ENCODE assay signal across 1 cellular context in genomic region chr17:78174870-78175642, GRCh38.
TF ChIP-seq lines count a peak whose summit lies in the region.

No MANE protein-coding gene starts in this region.

TF ChIP-seq in GM23338, 12 proteins besides CTCF, POLR2A, EP300 and RAD21 (continued from another document):
- TF ChIP-seq ETS1 (IDR thresholded peaks at IDR 0.05) = no peak
- no peak for TF ChIP-seq STAT1 (IDR thresholded peaks at IDR 0.05; ENCODE audit: unreplicated experiment)
- TF ChIP-seq CREB1 (CRISPR knock-in tag; IDR thresholded peaks at IDR 0.05; ENCODE audit: low read depth) = no peak
- no peak for TF ChIP-seq EZH2 (IDR thresholded peaks at IDR 0.05; ENCODE audit: low read depth, unreplicated experiment)
- TF ChIP-seq REST (IDR thresholded peaks at IDR 0.05; ENCODE audit: unreplicated experiment) = no peak
- no peak for TF ChIP-seq ZNF114 (CRISPR knock-in tag; IDR thresholded peaks at IDR 0.05)
- no peak for TF ChIP-seq ZNF462 (CRISPR knock-in tag; IDR thresholded peaks at IDR 0.05)
- no peak for TF ChIP-seq ZNF331 (CRISPR knock-in tag; IDR thresholded peaks at IDR 0.05; ENCODE audit: low read depth)
